In genomic region chr17:8185580-8186445, GRCh38 we compare ENCODE assay signal across 8 cellular contexts. TPM values are rescaled to one million over a fixed set of nuclear protein-coding genes. Genes with fewer than 3 reads are reported as not detected.
DNase-seq lines count a peak whose midpoint lies in the region; ATAC-seq and TF ChIP-seq lines count a peak whose summit lies in the region.

No MANE protein-coding gene starts in this region.

- peak overlapping the region; percentile 76 for H3K27ac ChIP-seq in KMS-11
- peak overlapping the region; percentile 55 for H3K27ac ChIP-seq in cardiac muscle cell
- peak overlapping the region; percentile 97 for H3K27ac ChIP-seq in parathyroid adenoma
- H3K27ac ChIP-seq in tibial artery = peak overlapping the region; percentile 97 to 98

- H3K4me2 ChIP-seq in KMS-11 (peak overlapping the region; percentile 38; the same call in 1 of the 2 replicates), parathyroid adenoma (ENCODE audit: low read length) (peak overlapping the region; percentile 78)

- H3K79me2 ChIP-seq in KMS-11 (ENCODE audit: insufficient read depth, low read depth) (no peaks in the 10 kb centered on the region), parathyroid adenoma (no peaks in the 10 kb centered on the region)

- H3K9me3 Mint-ChIP-seq in activated naive CD4-positive, alpha-beta T cell treated with anti-CD3 and anti-CD28 coated beads, Interleukin-2, amount 50 U/mL, for 72 hours = no peaks in the 10 kb centered on the region

- H3K36me3 ChIP-seq in KMS-11 (ENCODE audit: insufficient read depth) (no peaks in the 10 kb centered on the region), cardiac muscle cell (no peaks in the 10 kb centered on the region), parathyroid adenoma (ENCODE audit: control insufficient read depth, insufficient read depth, low read length) (no peaks in the 10 kb centered on the region), tibial artery (no peaks in the 10 kb centered on the region)

- no peaks in the 10 kb centered on the region for H3K9me3 ChIP-seq in cardiac muscle cell (ENCODE audit: low read depth)
- no peaks in the 10 kb centered on the region for H3K9me3 ChIP-seq in parathyroid adenoma (ENCODE audit: control insufficient read depth, low read length)
- no peaks in the 10 kb centered on the region for H3K9me3 ChIP-seq in tibial artery

- H4K20me1 ChIP-seq in KMS-11 (ENCODE audit: insufficient read depth) = no peaks in the 10 kb centered on the region

- H2AFZ ChIP-seq in KMS-11 (ENCODE audit: low read depth) (peak overlapping the region; percentile 87), parathyroid adenoma (peak overlapping the region; percentile 92)

- peaks cover 7% of the 10 kb centered on the region for H3K4me1 ChIP-seq in KMS-11 (ENCODE audit: low read depth, poor library complexity, severe bottlenecking)
- peaks cover 10% of the 10 kb centered on the region for H3K4me1 ChIP-seq in cardiac muscle cell (ENCODE audit: low read depth)
- peaks cover 19% of the 10 kb centered on the region for H3K4me1 ChIP-seq in parathyroid adenoma
- H3K4me1 ChIP-seq in tibial artery = peaks cover 0 to 24% (median 22%) of the 10 kb centered on the region in 4 donors

- no peak overlapping the region for H3K27ac Mint-ChIP-seq in activated naive CD4-positive, alpha-beta T cell treated with anti-CD3 and anti-CD28 coated beads, Interleukin-2, amount 50 U/mL, for 72 hours

- H3K27me3 ChIP-seq in KMS-11 (ENCODE audit: insufficient read depth, low read depth) (no peaks in the 10 kb centered on the region), cardiac muscle cell (no peaks in the 10 kb centered on the region), parathyroid adenoma (ENCODE audit: control insufficient read depth, insufficient read depth, low read length) (no peaks in the 10 kb centered on the region), tibial artery (no peaks in the 10 kb centered on the region)

- peaks cover 0 to 5% of the 10 kb centered on the region in 2 donors for H3K36me3 Mint-ChIP-seq in activated naive CD4-positive, alpha-beta T cell treated with anti-CD3 and anti-CD28 coated beads, Interleukin-2, amount 50 U/mL, for 72 hours

- intact Hi-C loops in tibial artery (cut with DNase I; ENCODE audit: low total_unique reads) = loop anchor here (1.0 kb wide), 1 partner anchor 36 kb away; no protein-coding TSS in a partner anchor

- no peak for TF ChIP-seq CTCF in KMS-11 (conservative IDR thresholded peaks at IDR 0.05; ENCODE audit: low read depth, low read length)
- no peak for TF ChIP-seq CTCF in cardiac muscle cell (IDR thresholded peaks at IDR 0.05; ENCODE audit: low read depth, low read length)
- no peak for TF ChIP-seq CTCF in parathyroid adenoma (IDR thresholded peaks at IDR 0.05)
- TF ChIP-seq CTCF in tibial artery (IDR thresholded peaks at IDR 0.05) = no peak

- peak; percentile 93 to 98 for DNase-seq in activated naive CD4-positive, alpha-beta T cell treated with anti-CD3 and anti-CD28 coated beads, Interleukin-2, amount 50 U/mL, for 72 hours (ENCODE audit: low spot score in 2 of 2)
- DNase-seq in cardiac muscle cell (ENCODE audit: low read depth in 1 of 2, low spot score in 1 of 2) = peak; percentile 77 to 81
- peak; percentile 92 to 94 for DNase-seq in tibial artery
- DNase-seq in SKM-1 (lab: John Stamatoyannopoulos, UW; ENCODE audit: unreplicated experiment) = no peak

- H3K9ac ChIP-seq in KMS-11 = peak overlapping the region; percentile 41; the same call in 1 of the 2 replicates
- H3K9ac ChIP-seq in parathyroid adenoma = peak overlapping the region; percentile 48

- ATAC-seq in SK-N-SH treated with all-trans-retinoic acid at 6 μM for 48 hours = peak; percentile 1
- ATAC-seq in activated naive CD4-positive, alpha-beta T cell treated with anti-CD3 and anti-CD28 coated beads, Interleukin-2, amount 50 U/mL, for 72 hours = peak; percentile 13 to 24

- peak overlapping the region; percentile 77 for H3K4me3 ChIP-seq in GM08714 (ENCODE audit: low read length)
- no peak overlapping the region for H3K4me3 ChIP-seq in KMS-11 (IDR thresholded peaks at IDR 0.05; ENCODE audit: insufficient read depth, low read depth, low read length)
- H3K4me3 ChIP-seq in cardiac muscle cell = peak overlapping the region; percentile 80
- peak overlapping the region; percentile 83 for H3K4me3 ChIP-seq in parathyroid adenoma (ENCODE audit: low read depth, low read length)
- peak overlapping the region; percentile 89 to 93 for H3K4me3 ChIP-seq in tibial artery

TF ChIP-seq in SK-N-SH treated with all-trans-retinoic acid at 6 μM for 48 hours, 23 proteins besides CTCF, POLR2A, EP300 and RAD21 (continues in another document):
- no peak for TF ChIP-seq TSHZ2 (CRISPR knock-in tag; IDR thresholded peaks at IDR 0.05)
- TF ChIP-seq ZFP30 (CRISPR knock-in tag; IDR thresholded peaks at IDR 0.05) = no peak
- TF ChIP-seq CSRNP3 (CRISPR knock-in tag; IDR thresholded peaks at IDR 0.05) = no peak
- no peak for TF ChIP-seq ESRRG (CRISPR knock-in tag; IDR thresholded peaks at IDR 0.05)
- no peak for TF ChIP-seq OSR1 (CRISPR knock-in tag; IDR thresholded peaks at IDR 0.05)
- no peak for TF ChIP-seq PPARA (CRISPR knock-in tag; IDR thresholded peaks at IDR 0.05; ENCODE audit: borderline replicate concordance)
- TF ChIP-seq ZNF70 (CRISPR knock-in tag; IDR thresholded peaks at IDR 0.05) = no peak
- TF ChIP-seq ISL1 (CRISPR knock-in tag; IDR thresholded peaks at IDR 0.05) = no peak
- TF ChIP-seq CSDC2 (CRISPR knock-in tag; IDR thresholded peaks at IDR 0.05) = no peak
- TF ChIP-seq ZNF565 (CRISPR knock-in tag; conservative IDR thresholded peaks at IDR 0.05; ENCODE audit: low read depth) = no peak
- no peak for TF ChIP-seq ZC3H10 (CRISPR knock-in tag; IDR thresholded peaks at IDR 0.05)
- TF ChIP-seq TCF4 (CRISPR knock-in tag; IDR thresholded peaks at IDR 0.05; ENCODE audit: borderline replicate concordance) = no peak
- TF ChIP-seq GLIS3 (CRISPR knock-in tag; IDR thresholded peaks at IDR 0.05) = no peak
- TF ChIP-seq BACH2 (CRISPR knock-in tag; IDR thresholded peaks at IDR 0.05; ENCODE audit: borderline replicate concordance) = no peak

RNA-seq across cellular contexts. Expression of gene BORCS6, which starts 4.2 kb away (rescaled TPM):
- 1 to 10 TPM; 5.4 to 7.2 TPM for total RNA-seq in activated naive CD4-positive, alpha-beta T cell treated with anti-CD3 and anti-CD28 coated beads, Interleukin-2, amount 50 U/mL, for 72 hours
- 19.7 and 26.4 TPM in 2 replicates for total RNA-seq in cardiac muscle cell
- polyA plus RNA-seq in cardiac muscle cell = 13.2 and 13.7 TPM in 2 replicates

RNA-seq across cellular contexts. Expression of gene TMEM107, which starts 9.6 kb away (rescaled TPM):
- total RNA-seq in activated naive CD4-positive, alpha-beta T cell treated with anti-CD3 and anti-CD28 coated beads, Interleukin-2, amount 50 U/mL, for 72 hours = 10 to 100 TPM; 32.7 to 48.9 TPM
- total RNA-seq in cardiac muscle cell = 39.8 and 40.7 TPM in 2 replicates
- 54.6 and 62.4 TPM in 2 replicates for polyA plus RNA-seq in cardiac muscle cell

RNA-seq across cellular contexts. Expression of gene VAMP2, which starts 23.1 kb away (rescaled TPM):
- total RNA-seq in activated naive CD4-positive, alpha-beta T cell treated with anti-CD3 and anti-CD28 coated beads, Interleukin-2, amount 50 U/mL, for 72 hours = 10 to 100 TPM; 43.6 to 85.6 TPM
- total RNA-seq in cardiac muscle cell = 22.5 and 35.7 TPM in 2 replicates
- 102 and 118 TPM in 2 replicates for polyA plus RNA-seq in cardiac muscle cell

RNA-seq across cellular contexts. Expression of gene AURKB, which starts 24.6 kb away (rescaled TPM):
- 100 to 1,000 TPM; 169 to 319 TPM for total RNA-seq in activated naive CD4-positive, alpha-beta T cell treated with anti-CD3 and anti-CD28 coated beads, Interleukin-2, amount 50 U/mL, for 72 hours
- 15.1 and 77.7 TPM in 2 replicates for total RNA-seq in cardiac muscle cell
- polyA plus RNA-seq in cardiac muscle cell = 17.8 and 133 TPM in 2 replicates

RNA-seq across cellular contexts. Expression of gene PER1, which starts 33.6 kb away (rescaled TPM):
- total RNA-seq in activated naive CD4-positive, alpha-beta T cell treated with anti-CD3 and anti-CD28 coated beads, Interleukin-2, amount 50 U/mL, for 72 hours = 100 to 1,000 TPM in 1 of 2 donors, 10 to 100 TPM in 1; 80.9 to 294 TPM
- 42.3 and 51.9 TPM in 2 replicates for total RNA-seq in cardiac muscle cell
- 28.2 and 47.7 TPM in 2 replicates for polyA plus RNA-seq in cardiac muscle cell
